ENCODE assay signal across 24 cellular contexts in genomic region chr12:100572184-100572583, GRCh38. TPM values are rescaled to one million over a fixed set of nuclear protein-coding genes. Genes with fewer than 3 reads are reported as not detected.
DNase-seq lines count a peak whose midpoint lies in the region; ATAC-seq and TF ChIP-seq lines count a peak whose summit lies in the region.
"Had no signal": no experiment of that assay in that cellular context is flagged by ENCODE, and none has a peak within 500 bp of the region (broad histone marks: within the 10 kb centered on the region; RNA-seq: fewer than 3 reads in every experiment).

No MANE protein-coding gene starts in this region.

- no peaks in the 10 kb centered on the region for H3K9me3 ChIP-seq in CD4-positive, alpha-beta T cell (ENCODE audit: control insufficient read depth, low read length)
- H3K9me3 ChIP-seq in naive thymus-derived CD4-positive, alpha-beta T cell (ENCODE audit: control insufficient read depth in 2 of 3, low read length in 3 of 3) = no peaks in the 10 kb centered on the region
- H3K9me3 ChIP-seq in H9 (ENCODE audit: control insufficient read depth, low read depth, low read length) = no peaks in the 10 kb centered on the region
- H3K9me3 ChIP-seq: ascending aorta, esophagus muscularis mucosa, HAP-1, spleen had no signal

- peaks cover 1% of the 10 kb centered on the region for H3K36me3 Mint-ChIP-seq in T-helper 1 cell treated with Interleukin-12 subunit alpha and Interleukin-12 subunit beta and Interleukin-4 antibody, amounts not matched to agents 30 μg/mL and 1 μg/mL, for 36 hours (ENCODE audit: low read depth)
- H3K36me3 Mint-ChIP-seq in CD4-positive, alpha-beta T cell (ENCODE audit: low read depth) = no peaks in the 10 kb centered on the region
- H3K36me3 Mint-ChIP-seq in activated T-helper 1 cell treated with anti-CD3 and anti-CD28 coated beads, Interleukin-12 subunit alpha, Interleukin-12 subunit beta, Interleukin-2, Interleukin-4 antibody, amounts not matched to agents 30 ng/mL and 10 ng/mL and 1 ng/mL, durations not matched to agents 14 hours and 24 hours and 36 hours (ENCODE audit: low read depth) = no peaks in the 10 kb centered on the region
- no peaks in the 10 kb centered on the region for H3K36me3 Mint-ChIP-seq in naive thymus-derived CD4-positive, alpha-beta T cell
- no peaks in the 10 kb centered on the region; a peak in 2 of 7 replicates for H3K36me3 Mint-ChIP-seq in H9 (ENCODE audit: insufficient read depth in 1 of 3, low read depth in 3 of 3)

- H3K27ac ChIP-seq in CD4-positive, alpha-beta T cell (ENCODE audit: low read depth, low read length) = no peak overlapping the region
- no peak overlapping the region for H3K27ac ChIP-seq in naive thymus-derived CD4-positive, alpha-beta T cell (ENCODE audit: low read depth, low read length)
- no peak overlapping the region for H3K27ac ChIP-seq in H9 (ENCODE audit: insufficient read length, low read depth, low read length)
- H3K27ac ChIP-seq: KMS-11, WERI-Rb-1 had no signal

- no peaks in the 10 kb centered on the region for H3K79me2 ChIP-seq in H9 (ENCODE audit: insufficient read depth, low read length)

- no peaks in the 10 kb centered on the region for H3K79me1 ChIP-seq in H9 (ENCODE audit: insufficient read depth, low read depth, low read length, poor library complexity, severe bottlenecking)

- H4K91ac ChIP-seq in H9 (ENCODE audit: insufficient read length, low read depth, low read length) = no peak overlapping the region

- H3K18ac ChIP-seq in H9 (ENCODE audit: insufficient read length, low read depth, low read length) = no peak overlapping the region

- H3K27me3 ChIP-seq in CD4-positive, alpha-beta T cell (ENCODE audit: control insufficient read depth, insufficient read depth, low read length) = peaks cover 14% of the 10 kb centered on the region
- H3K27me3 ChIP-seq in naive thymus-derived CD4-positive, alpha-beta T cell (ENCODE audit: control insufficient read depth in 2 of 2, insufficient read depth in 2 of 2, low read length in 2 of 2) = no peaks in the 10 kb centered on the region
- no peaks in the 10 kb centered on the region for H3K27me3 ChIP-seq in H9 (ENCODE audit: insufficient read depth, low read length)
- H3K27me3 ChIP-seq: ascending aorta, esophagus muscularis mucosa had no signal

- H3K23me2 ChIP-seq in H9 (ENCODE audit: insufficient read length, low read depth, low read length, poor library complexity, severe bottlenecking) = peaks cover 10% of the 10 kb centered on the region

- H3K4ac ChIP-seq in H9 (ENCODE audit: low read depth, low read length) = no peak overlapping the region

- H2BK20ac ChIP-seq in H9 (ENCODE audit: low read depth, low read length, poor library complexity, severe bottlenecking) = no peak overlapping the region

- no peak overlapping the region for H3K4me3 ChIP-seq in naive thymus-derived CD4-positive, alpha-beta T cell (ENCODE audit: low read length)
- H3K4me3 ChIP-seq: HAP-1 had no signal

- peak overlapping the region; percentile 29 for H3K4me3 Mint-ChIP-seq in T-helper 1 cell treated with Interleukin-12 subunit alpha and Interleukin-12 subunit beta and Interleukin-4 antibody, amounts not matched to agents 30 μg/mL and 1 μg/mL, for 36 hours
- H3K4me3 Mint-ChIP-seq in CD4-positive, alpha-beta T cell = peak overlapping the region; percentile 52
- H3K4me3 Mint-ChIP-seq in activated T-helper 1 cell treated with anti-CD3 and anti-CD28 coated beads, Interleukin-12 subunit alpha, Interleukin-12 subunit beta, Interleukin-2, Interleukin-4 antibody, amounts not matched to agents 30 ng/mL and 10 ng/mL and 1 ng/mL, durations not matched to agents 14 hours and 24 hours and 36 hours = peak overlapping the region; percentile 56
- peak overlapping the region; percentile 13 to 74 (median 64) for H3K4me3 Mint-ChIP-seq in naive thymus-derived CD4-positive, alpha-beta T cell
- H3K4me3 Mint-ChIP-seq in H9 = peak overlapping the region in 1 of 2 experiments; percentile 53; a peak in 2 of 5 replicates

- H2BK120ac ChIP-seq in H9 (ENCODE audit: low read depth, low read length, poor library complexity, severe bottlenecking) = no peak overlapping the region

- H2BK5ac ChIP-seq in H9 (ENCODE audit: insufficient read length, low read length) = no peak overlapping the region

- no peak for TF ChIP-seq CTCF in CD4-positive, alpha-beta T cell (IDR thresholded peaks at IDR 0.05)
- TF ChIP-seq CTCF in H9 (conservative IDR thresholded peaks at IDR 0.05) = no peak

- no peaks in the 10 kb centered on the region for H3K36me3 ChIP-seq in naive thymus-derived CD4-positive, alpha-beta T cell (ENCODE audit: control insufficient read depth in 2 of 3, insufficient read depth in 3 of 3, low read length in 3 of 3)
- H3K36me3 ChIP-seq: ascending aorta, esophagus muscularis mucosa, HAP-1, spleen had no signal

- H2BK12ac ChIP-seq in H9 (ENCODE audit: insufficient read length, low read depth, low read length) = no peak overlapping the region

- H3K27me3 Mint-ChIP-seq in T-helper 1 cell treated with Interleukin-12 subunit alpha and Interleukin-12 subunit beta and Interleukin-4 antibody, amounts not matched to agents 30 μg/mL and 1 μg/mL, for 36 hours (ENCODE audit: low read depth) = peaks cover 36% of the 10 kb centered on the region
- peaks cover 34% of the 10 kb centered on the region for H3K27me3 Mint-ChIP-seq in CD4-positive, alpha-beta T cell
- H3K27me3 Mint-ChIP-seq in activated T-helper 1 cell treated with anti-CD3 and anti-CD28 coated beads, Interleukin-12 subunit alpha, Interleukin-12 subunit beta, Interleukin-2, Interleukin-4 antibody, amounts not matched to agents 30 ng/mL and 10 ng/mL and 1 ng/mL, durations not matched to agents 14 hours and 24 hours and 36 hours (ENCODE audit: insufficient read depth) = peaks cover 21% of the 10 kb centered on the region
- H3K27me3 Mint-ChIP-seq in naive thymus-derived CD4-positive, alpha-beta T cell = peaks cover 20 to 48% (median 30%) of the 10 kb centered on the region in 5 donors
- peaks cover 22% of the 10 kb centered on the region for H3K27me3 Mint-ChIP-seq in H9 (ENCODE audit: low read depth)

- no CpG with 5 or more reads among the region's 3 CpGs for WGBS in H9 (ENCODE audit: extremely low coverage, insufficient read length, low lambda C conversion rate)

- no peak overlapping the region for H4K5ac ChIP-seq in H9 (ENCODE audit: insufficient read length, low read depth, low read length)

- H3K4me1 Mint-ChIP-seq in T-helper 1 cell treated with Interleukin-12 subunit alpha and Interleukin-12 subunit beta and Interleukin-4 antibody, amounts not matched to agents 30 μg/mL and 1 μg/mL, for 36 hours (ENCODE audit: low read depth) = peaks cover 12% of the 10 kb centered on the region
- H3K4me1 Mint-ChIP-seq in CD4-positive, alpha-beta T cell (ENCODE audit: low read depth) = peaks cover 13% of the 10 kb centered on the region
- H3K4me1 Mint-ChIP-seq in activated T-helper 1 cell treated with anti-CD3 and anti-CD28 coated beads, Interleukin-12 subunit alpha, Interleukin-12 subunit beta, Interleukin-2, Interleukin-4 antibody, amounts not matched to agents 30 ng/mL and 10 ng/mL and 1 ng/mL, durations not matched to agents 14 hours and 24 hours and 36 hours (ENCODE audit: low read depth) = peaks cover 21% of the 10 kb centered on the region
- peaks cover 7 to 18% (median 11%) of the 10 kb centered on the region in 7 donors for H3K4me1 Mint-ChIP-seq in naive thymus-derived CD4-positive, alpha-beta T cell
- peaks cover 10 to 14% of the 10 kb centered on the region in 2 experiments for H3K4me1 Mint-ChIP-seq in H9

- POLR2A ChIA-PET in CD4-positive, alpha-beta T cell (lab: Charles Lee) = no interaction called here
- POLR2A ChIA-PET in naive thymus-derived CD4-positive, alpha-beta T cell (lab: Charles Lee) = no interaction called here

- H4K20me1 ChIP-seq in H9 (ENCODE audit: control insufficient read depth, insufficient read depth, insufficient read length) = no peaks in the 10 kb centered on the region

- H3K4me1 ChIP-seq in naive thymus-derived CD4-positive, alpha-beta T cell (ENCODE audit: control insufficient read depth in 2 of 2, insufficient read depth in 2 of 2, low read length in 2 of 2) = peaks cover 0 to 4% of the 10 kb centered on the region in 2 donors
- no peaks in the 10 kb centered on the region for H3K4me1 ChIP-seq in H9 (ENCODE audit: insufficient read depth, low read length)

- H2AK5ac ChIP-seq in H9 (ENCODE audit: insufficient read length, low read length) = no peak overlapping the region

- no peak overlapping the region for H2BK15ac ChIP-seq in H9 (ENCODE audit: low read depth, low read length)

- no peak overlapping the region for H3K56ac ChIP-seq in H9 (ENCODE audit: insufficient read length, low read depth, low read length)

- no peak for ATAC-seq in CD4-positive, alpha-beta T cell (ENCODE audit: poor library complexity)
- ATAC-seq in naive thymus-derived CD4-positive, alpha-beta T cell = no peak
- ATAC-seq: left colon; stimulated activated naive CD8-positive, alpha-beta T cell treated with anti-CD3 and anti-CD28 coated beads, Interleukin-15, amount 100 ng/mL, for 72 hours had no signal

- DNase-seq in T-helper 1 cell (no peak), H9 (no peak), amygdala (lab: John Stamatoyannopoulos, UW) (no peak)
- no peak for DNase-seq in CD4-positive, alpha-beta T cell
- no peak for DNase-seq in activated T-helper 1 cell treated with anti-CD3 and anti-CD28 coated beads, Interleukin-12 subunit alpha, Interleukin-12 subunit beta, Interleukin-2, Interleukin-4 antibody, amounts not matched to agents 30 ng/mL and 10 ng/mL and 1 ng/mL, durations not matched to agents 14 hours and 24 hours and 36 hours (ENCODE audit: low spot score)
- DNase-seq in naive thymus-derived CD4-positive, alpha-beta T cell = no peak
- no peak for DNase-seq in activated CD4-positive, CD25-positive, alpha-beta regulatory T cell treated with anti-CD3 and anti-CD28 coated beads, Interleukin-2, amount 50 U/mL, for 72 hours
- DNase-seq: activated gamma-delta T cell; cerebellar nuclear complex; effector CD4-positive, alpha-beta T cell; left colon; midbrain; NCI-H748 treated with DMSO at 0.1 percent for 48 hours; Right ventricle myocardium superior; spleen; stimulated activated CD4-positive, alpha-beta T cell treated with anti-CD3 and anti-CD28 coated beads, Interleukin-4, amount 100 ng/mL, for 24 hours; stimulated activated naive CD8-positive, alpha-beta T cell treated with anti-CD3 and anti-CD28 coated beads, Interleukin-15, amount 100 ng/mL, for 72 hours; trophoblast cell; WERI-Rb-1 had no signal

- no peak overlapping the region for H3T11ph ChIP-seq in H9 (ENCODE audit: low read length)

- H3K9me3 Mint-ChIP-seq in T-helper 1 cell treated with Interleukin-12 subunit alpha and Interleukin-12 subunit beta and Interleukin-4 antibody, amounts not matched to agents 30 μg/mL and 1 μg/mL, for 36 hours = no peaks in the 10 kb centered on the region
- no peaks in the 10 kb centered on the region for H3K9me3 Mint-ChIP-seq in CD4-positive, alpha-beta T cell
- H3K9me3 Mint-ChIP-seq in activated T-helper 1 cell treated with anti-CD3 and anti-CD28 coated beads, Interleukin-12 subunit alpha, Interleukin-12 subunit beta, Interleukin-2, Interleukin-4 antibody, amounts not matched to agents 30 ng/mL and 10 ng/mL and 1 ng/mL, durations not matched to agents 14 hours and 24 hours and 36 hours = no peaks in the 10 kb centered on the region
- H3K9me3 Mint-ChIP-seq in naive thymus-derived CD4-positive, alpha-beta T cell = peaks cover 0 to 3% (median 0%) of the 10 kb centered on the region in 11 donors
- no peaks in the 10 kb centered on the region for H3K9me3 Mint-ChIP-seq in H9
- H3K9me3 Mint-ChIP-seq: stimulated activated naive CD8-positive, alpha-beta T cell treated with anti-CD3 and anti-CD28 coated beads, Interleukin-15, amount 100 ng/mL, for 72 hours had no signal

- no peak overlapping the region for H3K14ac ChIP-seq in H9 (ENCODE audit: insufficient read depth, low read length)

- H3K9ac ChIP-seq in H9 (ENCODE audit: extremely low read depth, insufficient read length, low read length) = no peak overlapping the region

- H4K8ac ChIP-seq in H9 (replicated peaks; ENCODE audit: insufficient read length, low read depth, low read length) = no peak overlapping the region

- no peak overlapping the region for H3K23ac ChIP-seq in H9 (ENCODE audit: insufficient read length, low read depth, low read length)

- intact Hi-C loops in CD4-positive, alpha-beta T cell (cut with DNase I, micrococcal nuclease) = no loop called here
- intact Hi-C loops in activated T-helper 1 cell treated with anti-CD3 and anti-CD28 coated beads, Interleukin-12 subunit alpha, Interleukin-12 subunit beta, Interleukin-2, Interleukin-4 antibody, amounts not matched to agents 30 ng/mL and 10 ng/mL and 1 ng/mL, durations not matched to agents 14 hours and 24 hours and 36 hours (cut with micrococcal nuclease) = loop anchor here (5.0 kb wide), 2 partner anchors 430 to 710 kb away; partner anchors contain the start of genes BLTP3B and UTP20
- intact Hi-C loops in naive thymus-derived CD4-positive, alpha-beta T cell (cut with micrococcal nuclease) = loop anchor here in 1 of 2 donors (2.0 kb wide), 1 partner anchor 429 kb away; the partner anchor contains the start of gene BLTP3B

- H3K4me2 ChIP-seq in H9 (ENCODE audit: insufficient read depth, insufficient read length, low read length) = no peak overlapping the region

- H2AFZ ChIP-seq in H9 (ENCODE audit: low read length) = no peak overlapping the region

- CTCF ChIA-PET in CD4-positive, alpha-beta T cell (lab: Charles Lee) = no interaction called here
- CTCF ChIA-PET in naive thymus-derived CD4-positive, alpha-beta T cell (lab: Charles Lee) = no interaction called here

- H3K27ac Mint-ChIP-seq in T-helper 1 cell treated with Interleukin-12 subunit alpha and Interleukin-12 subunit beta and Interleukin-4 antibody, amounts not matched to agents 30 μg/mL and 1 μg/mL, for 36 hours = no peak overlapping the region
- H3K27ac Mint-ChIP-seq in CD4-positive, alpha-beta T cell = no peak overlapping the region
- peak overlapping the region; percentile 8 for H3K27ac Mint-ChIP-seq in activated T-helper 1 cell treated with anti-CD3 and anti-CD28 coated beads, Interleukin-12 subunit alpha, Interleukin-12 subunit beta, Interleukin-2, Interleukin-4 antibody, amounts not matched to agents 30 ng/mL and 10 ng/mL and 1 ng/mL, durations not matched to agents 14 hours and 24 hours and 36 hours
- no peak overlapping the region for H3K27ac Mint-ChIP-seq in naive thymus-derived CD4-positive, alpha-beta T cell
- no peak overlapping the region; a peak in 1 of 7 replicates for H3K27ac Mint-ChIP-seq in H9
- H3K27ac Mint-ChIP-seq: stimulated activated naive CD8-positive, alpha-beta T cell treated with anti-CD3 and anti-CD28 coated beads, Interleukin-15, amount 100 ng/mL, for 72 hours had no signal

RNA-seq across cellular contexts. Expression of gene GAS2L3, which starts 1.3 kb away (rescaled TPM):
- under 1 TPM; 0.22 to 0.27 TPM for total RNA-seq in CD4-positive, alpha-beta T cell
- 0.86 and 1.0 TPM in 2 replicates for total RNA-seq in activated T-helper 1 cell treated with anti-CD3 and anti-CD28 coated beads, Interleukin-12 subunit alpha, Interleukin-12 subunit beta, Interleukin-2, Interleukin-4 antibody, amounts not matched to agents 30 ng/mL and 10 ng/mL and 1 ng/mL, durations not matched to agents 14 hours and 24 hours and 36 hours
- 1 to 10 TPM in 2 of 5 experiments, under 1 TPM in 3; 0.08 to 4.9 (median 0.16) TPM for total RNA-seq in naive thymus-derived CD4-positive, alpha-beta T cell
- polyA plus RNA-seq in naive thymus-derived CD4-positive, alpha-beta T cell = not detected
- total RNA-seq in H9 (2021) = 11.7 and 15.8 TPM in 2 replicates
- total RNA-seq: ascending aorta had no signal
